In genomic region chr20:33686008-33686983, GRCh38 we compare ENCODE assay signal across 8 cellular contexts. TPM values are rescaled to one million over a fixed set of nuclear protein-coding genes. Genes with fewer than 3 reads are reported as not detected.
DNase-seq lines count a peak whose midpoint lies in the region; ATAC-seq, FAIRE-seq and TF ChIP-seq lines count a peak whose summit lies in the region.

E2F1 (minus strand) TSS chr20:33686385; CDS start chr20:33686264, 121 bp downstream.

- no peak for TF ChIP-seq EP300 in transverse colon (IDR thresholded peaks at IDR 0.05; ENCODE audit: low read depth)

- DNase-seq in GM12892 (ENCODE audit: insufficient read length): peak; percentile 98
- peak; percentile 74 for DNase-seq in NCI-H1436 treated with DMSO at 0.1 percent for 48 hours (lab: John Stamatoyannopoulos, UW)
- peak; percentile 97 for DNase-seq in SW480 (ENCODE audit: low spot score)
- DNase-seq in activated naive CD8-positive, alpha-beta T cell treated with anti-CD3 and anti-CD28 coated beads, Interleukin-2, amount 50 U/mL, for 16 hours (ENCODE audit: low read depth, low spot score): peak; percentile 87
- peak; percentile 95 to 98 for DNase-seq in cardiac muscle cell (ENCODE audit: low read depth in 1 of 2, low spot score in 1 of 2)
- DNase-seq in pons (ENCODE audit: low spot score): peak; percentile 89
- DNase-seq in transverse colon: peak; percentile 97

- TF ChIP-seq POLR2A in GM12892 (IDR thresholded peaks at IDR 0.05; ENCODE audit: low read depth, low read length) (no peak; the same call in 1 of the 2 replicates), transverse colon (IDR thresholded peaks at IDR 0.05) (no peak)

- 1 to 50% methylated on average over 1 to 72 of the region's 115 CpGs for WGBS in transverse colon (ENCODE audit: low coverage in 1 of 2), 2 donors

- H3K36me3 ChIP-seq in cardiac muscle cell: no peaks in the 10 kb centered on the region
- no peaks in the 10 kb centered on the region for H3K36me3 ChIP-seq in transverse colon

- H3K27me3 ChIP-seq in cardiac muscle cell: no peaks in the 10 kb centered on the region
- no peaks in the 10 kb centered on the region for H3K27me3 ChIP-seq in transverse colon

- H3K27ac ChIP-seq in cardiac muscle cell (no peak within 1 kb of the TSS), transverse colon (peak within 1 kb of the TSS; percentile 54 to 73 (median 66))

- H3K4me1 ChIP-seq in cardiac muscle cell (ENCODE audit: low read depth) (peaks cover 32% of the 10 kb centered on the region), transverse colon (peaks cover 9 to 20% (median 16%) of the 10 kb centered on the region in 4 donors)

- H3K9me3 ChIP-seq in cardiac muscle cell (ENCODE audit: low read depth) (no peaks in the 10 kb centered on the region), transverse colon (no peaks in the 10 kb centered on the region)

- in situ Hi-C loops in transverse colon (cut with MboI; ENCODE audit: low pct_ligation_motif_present in 1 of 4, low pct_unique_long_range_greater_than_20kb in 1 of 4, low sequenced_read_pairs in 3 of 4): no loop called here

- intact Hi-C loops in transverse colon (cut with DNase I; ENCODE audit: low total_unique reads): no loop called here

- peak; percentile 79 for ATAC-seq in HG02852 (IDR thresholded peaks at IDR 0.05; ENCODE audit: unreplicated experiment)

- peak within 1 kb of the TSS; percentile 39 for H3K4me3 ChIP-seq in cardiac muscle cell
- H3K4me3 ChIP-seq in transverse colon: peak within 1 kb of the TSS in 3 of 4 donors; percentile 46 to 54 (median 51)

- FAIRE-seq in GM12892 (lab: Jason Lieb, UNC): peak; percentile 85

- peak; percentile 33 for TF ChIP-seq CTCF in cardiac muscle cell (IDR thresholded peaks at IDR 0.05; ENCODE audit: low read depth, low read length)
- TF ChIP-seq CTCF in transverse colon (IDR thresholded peaks at IDR 0.05): peak in 4 of 5 experiments; percentile 36 to 56 (median 44)

RNA-seq across cellular contexts. Expression of gene E2F1, which starts in this region (rescaled TPM):
- polyA plus RNA-seq in GM12892 (2012; ENCODE audit: missing spikeins): 25.9 TPM
- total RNA-seq in cardiac muscle cell: 21.2 and 34.6 TPM in 2 replicates
- 26.7 and 61.4 TPM in 2 replicates for polyA plus RNA-seq in cardiac muscle cell
- 1 to 10 TPM in 3 of 4 donors, not detected in 1; 1.2 to 2.7 (median 2.1) TPM for total RNA-seq in transverse colon
